8 cellular contexts compared by ENCODE assay signal in the genomic region with DNA sequence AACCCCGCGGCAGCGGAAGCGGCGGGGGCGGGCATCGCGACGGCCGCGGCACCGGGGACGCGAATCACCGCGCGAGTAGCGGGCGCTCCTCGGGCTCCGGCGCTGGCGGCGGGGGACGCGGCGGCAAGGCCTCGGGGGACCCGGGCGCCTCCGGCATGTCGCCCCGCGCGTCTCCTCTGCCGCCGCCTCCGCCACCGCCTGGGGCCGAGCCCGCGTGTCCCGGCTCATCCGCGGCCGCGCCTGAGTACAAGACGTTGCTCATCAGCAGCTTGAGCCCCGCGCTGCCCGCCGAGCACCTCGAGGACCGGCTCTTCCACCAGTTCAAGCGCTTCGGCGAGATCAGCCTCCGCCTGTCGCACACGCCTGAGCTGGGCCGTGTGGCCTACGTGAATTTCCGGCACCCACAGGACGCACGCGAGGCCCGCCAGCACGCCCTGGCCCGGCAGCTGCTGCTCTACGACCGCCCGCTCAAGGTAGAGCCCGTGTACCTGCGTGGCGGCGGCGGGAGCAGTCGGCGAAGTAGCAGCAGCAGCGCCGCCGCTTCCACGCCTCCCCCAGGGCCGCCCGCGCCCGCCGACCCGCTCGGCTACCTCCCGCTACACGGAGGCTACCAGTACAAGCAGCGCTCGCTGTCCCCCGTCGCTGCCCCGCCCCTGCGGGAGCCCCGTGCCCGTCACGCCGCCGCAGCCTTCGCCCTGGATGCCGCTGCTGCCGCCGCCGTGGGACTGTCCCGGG. TPM values are rescaled to one million over a fixed set of nuclear protein-coding genes. Genes with fewer than 3 reads are reported as not detected.
DNase-seq lines count a peak whose midpoint lies in the region; ATAC-seq and TF ChIP-seq lines count a peak whose summit lies in the region.

No MANE protein-coding gene starts in this region.

- TF ChIP-seq CTCF in brain (conservative IDR thresholded peaks at IDR 0.05) = no peak

- peaks cover 32% of the 10 kb centered on the region for H3K36me3 Mint-ChIP-seq in T-cell
- H3K36me3 Mint-ChIP-seq in brain = peaks cover 58% of the 10 kb centered on the region

- CTCF ChIA-PET in T-cell (lab: Charles Lee) = interaction anchor here in 1 of 2 donors (0.8 kb wide), 1 partner anchor 955 kb away, joined by 3 read pairs; no protein-coding TSS in a partner anchor

- H3K9me3 Mint-ChIP-seq in T-cell (no peaks in the 10 kb centered on the region), brain (peaks cover 2 to 21% (median 4%) of the 10 kb centered on the region in 5 experiments)

- DNase-seq in T-cell (peak; percentile 18 to 67 (median 48)), iPS-NIHi7 (ENCODE audit: extremely low spot score) (peak; percentile 28), DMS79 treated with DMSO at 0.1 percent for 48 hours (lab: John Stamatoyannopoulos, UW) (no peak)
- peak; percentile 49 for DNase-seq in stimulated activated CD4-positive, alpha-beta T cell treated with anti-CD3 and anti-CD28 coated beads, Interleukin-1b, Interleukin-23, amount 100 ng/mL, for 48 hours

- H3K4me3 Mint-ChIP-seq in T-cell (peak overlapping the region; percentile 74 to 81 (median 75)), brain (peak overlapping the region; percentile 84 to 87 (median 86))

- peak overlapping the region; percentile 82 to 83 for H3K27ac Mint-ChIP-seq in T-cell
- peak overlapping the region in 3 of 5 experiments; percentile 88 to 94 (median 90) for H3K27ac Mint-ChIP-seq in brain

- ATAC-seq in GM18861 (IDR thresholded peaks at IDR 0.05; ENCODE audit: unreplicated experiment) (peak; percentile 4), HG02884 (IDR thresholded peaks at IDR 0.05; ENCODE audit: unreplicated experiment) (peak; percentile 7), T-cell (replicated peaks in 1 of 4) (peak; percentile 22 to 34 (median 28)), HG03378 (IDR thresholded peaks at IDR 0.05; ENCODE audit: unreplicated experiment) (no peak)

- H3K27me3 Mint-ChIP-seq in T-cell (no peaks in the 10 kb centered on the region), brain (peaks cover 7% of the 10 kb centered on the region)

- POLR2A ChIA-PET in T-cell (lab: Charles Lee) = no interaction called here

- H3K4me1 Mint-ChIP-seq in T-cell = peaks cover 55 to 77% (median 74%) of the 10 kb centered on the region in 3 donors
- peaks cover 77% of the 10 kb centered on the region for H3K4me1 Mint-ChIP-seq in brain

RNA-seq across cellular contexts. Expression of a gene that starts 0.6 kb away (rescaled TPM):
- 10 to 100 TPM; 29.2 to 41.3 (median 38.4) TPM for total RNA-seq in T-cell
- polyA plus RNA-seq in brain (ENCODE audit: insufficient read depth, low read depth, low replicate concordance) = 25.2 TPM

RNA-seq across cellular contexts. Expression of a gene that starts 6.6 kb away (rescaled TPM):
- total RNA-seq in T-cell = 10 to 100 TPM; 36.4 to 71.9 (median 56.7) TPM
- polyA plus RNA-seq in brain (ENCODE audit: insufficient read depth, low read depth, low replicate concordance) = 60.3 TPM
